In the genomic region with DNA sequence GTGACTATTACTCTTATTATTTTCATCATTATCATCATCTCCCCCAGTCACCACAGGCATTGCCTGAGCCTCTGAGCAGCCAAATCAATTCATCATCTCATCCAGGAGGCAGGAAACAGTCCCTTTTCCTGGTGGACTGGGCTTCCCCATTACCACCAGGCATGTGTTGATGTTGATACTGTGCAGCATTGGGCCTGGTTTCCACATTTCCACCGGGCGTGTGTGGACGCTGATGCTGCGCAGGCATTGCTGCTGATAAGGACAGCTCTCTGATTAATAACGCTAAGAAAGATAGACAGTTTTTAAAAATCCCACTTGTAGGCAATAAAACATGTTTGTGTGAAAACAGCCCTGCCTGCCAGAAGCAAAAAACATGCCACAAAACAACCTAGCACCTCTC, we compare ENCODE assay signal across 24 cellular contexts.
DNase-seq lines count a peak whose midpoint lies in the region; ATAC-seq and TF ChIP-seq lines count a peak whose summit lies in the region.
"Had no signal": no experiment of that assay in that cellular context is flagged by ENCODE, and none has a peak within 500 bp of the region (broad histone marks: within the 10 kb centered on the region; RNA-seq: fewer than 3 reads in every experiment).

No MANE protein-coding gene starts in this region.

- H3K36me3 ChIP-seq in BE2C: no peaks in the 10 kb centered on the region
- H3K36me3 ChIP-seq: SJSA1 had no signal

- H3K4me1 Mint-ChIP-seq in brain: peaks cover 34% of the 10 kb centered on the region
- peaks cover 52% of the 10 kb centered on the region for H3K4me1 Mint-ChIP-seq in osteocyte (ENCODE audit: unreplicated experiment)
- no peaks in the 10 kb centered on the region for H3K4me1 Mint-ChIP-seq in Calu3 (ENCODE audit: low read depth, unreplicated experiment)

- intact Hi-C loops in Calu3 (cut with micrococcal nuclease; ENCODE audit: unreplicated experiment): no loop called here

- no peak overlapping the region for H3K4me3 ChIP-seq in BE2C (ENCODE audit: low read depth, low read length)
- H3K4me3 ChIP-seq: GM23248, PC-9, SJSA1 had no signal

- H3K27me3 Mint-ChIP-seq in brain: peaks cover 13% of the 10 kb centered on the region
- H3K27me3 Mint-ChIP-seq in osteocyte (ENCODE audit: unreplicated experiment): no peaks in the 10 kb centered on the region
- peaks cover 55% of the 10 kb centered on the region for H3K27me3 Mint-ChIP-seq in Calu3 (ENCODE audit: unreplicated experiment)

- no peaks in the 10 kb centered on the region for H3K27me3 ChIP-seq in BE2C
- H3K27me3 ChIP-seq: SJSA1 had no signal

- no peaks in the 10 kb centered on the region for H3K36me3 Mint-ChIP-seq in brain
- H3K36me3 Mint-ChIP-seq in osteocyte (ENCODE audit: unreplicated experiment): peaks cover 2% of the 10 kb centered on the region
- no peaks in the 10 kb centered on the region for H3K36me3 Mint-ChIP-seq in Calu3 (ENCODE audit: insufficient read depth, unreplicated experiment)

- H3K4me1 ChIP-seq in BE2C: peaks cover 14% of the 10 kb centered on the region
- H3K4me1 ChIP-seq: SJSA1 had no signal

- H3K27ac Mint-ChIP-seq in brain: peak overlapping the region in 3 of 5 experiments; percentile 4 to 62 (median 36)
- H3K27ac Mint-ChIP-seq in osteocyte (ENCODE audit: unreplicated experiment): peak overlapping the region; percentile 31
- no peak overlapping the region for H3K27ac Mint-ChIP-seq in Calu3 (ENCODE audit: unreplicated experiment)

- DNase-seq in BE2C: peak; percentile 77
- no peak for DNase-seq in osteocyte (ENCODE audit: extremely low spot score, unreplicated experiment)
- no peak for DNase-seq in NCI-H1105 (lab: John Stamatoyannopoulos, UW)
- DNase-seq in kidney glomerular epithelial cell (lab: John Stamatoyannopoulos, UW): no peak
- no peak for DNase-seq in Calu3
- DNase-seq: 8988T; ACHN; DMS153; DND-41; GM23248; H7; Kasumi-1; NCI-H1105 treated with DMSO at 0.1 percent for 48 hours; NCI-H146; NCI-H2029; NCI-H446 treated with DMSO at 0.1 percent for 48 hours; NCI-H526; NCI-H82; NK-92 treated with Interleukin-12 subunit alpha and Interleukin-12 subunit beta, amount 100 ng/mL, for 24 hours; PC-9 had no signal

- peak; percentile 34; the same call in 1 of the 3 replicates for ATAC-seq in SK-N-SH treated with all-trans-retinoic acid at 6 μM for 48 hours
- ATAC-seq: Right ventricle myocardium inferior had no signal

- CTCF ChIA-PET in Calu3 (lab: Charles Lee): no interaction called here

- TF ChIP-seq CTCF in BE2C (IDR thresholded peaks at IDR 0.05; ENCODE audit: low read depth, low read length) (no peak), brain (conservative IDR thresholded peaks at IDR 0.05) (no peak), osteocyte (IDR thresholded peaks at IDR 0.05) (no peak), Calu3 (IDR thresholded peaks at IDR 0.05; ENCODE audit: unreplicated experiment) (no peak)

- H3K4me3 Mint-ChIP-seq in brain: no peak overlapping the region
- H3K4me3 Mint-ChIP-seq in osteocyte (ENCODE audit: unreplicated experiment): no peak overlapping the region
- no peak overlapping the region for H3K4me3 Mint-ChIP-seq in Calu3 (ENCODE audit: low read depth, unreplicated experiment)

- BruUV-seq in Calu3 (replicated peaks; lab: Mats Ljungman, UMichigan): no TSS peak

- no peaks in the 10 kb centered on the region for H3K9me3 ChIP-seq in BE2C
- H3K9me3 ChIP-seq: SJSA1 had no signal

- H3K9me3 Mint-ChIP-seq in brain: peaks cover 0 to 8% (median 2%) of the 10 kb centered on the region in 5 experiments
- H3K9me3 Mint-ChIP-seq in osteocyte (ENCODE audit: unreplicated experiment): no peaks in the 10 kb centered on the region
- H3K9me3 Mint-ChIP-seq in Calu3 (ENCODE audit: low read depth, unreplicated experiment): no peaks in the 10 kb centered on the region

TF ChIP-seq in SK-N-SH treated with all-trans-retinoic acid at 6 μM for 48 hours, 23 proteins besides CTCF, POLR2A, EP300 and RAD21:
- TF ChIP-seq ZC3H10 (CRISPR knock-in tag; IDR thresholded peaks at IDR 0.05) (no peak), ISL1 (CRISPR knock-in tag; IDR thresholded peaks at IDR 0.05) (0 out of 2 replicates have a peak, but pooled peaks have one; percentile 17), TOX (CRISPR knock-in tag; IDR thresholded peaks at IDR 0.05; ENCODE audit: borderline replicate concordance) (no peak), PPARA (CRISPR knock-in tag; IDR thresholded peaks at IDR 0.05; ENCODE audit: borderline replicate concordance) (peak; percentile 60; the same call in 1 of the 2 replicates), TCF4 (CRISPR knock-in tag; IDR thresholded peaks at IDR 0.05; ENCODE audit: borderline replicate concordance) (peak; percentile 99), BACH2 (CRISPR knock-in tag; IDR thresholded peaks at IDR 0.05; ENCODE audit: borderline replicate concordance) (no peak), OSR1 (CRISPR knock-in tag; IDR thresholded peaks at IDR 0.05) (no peak), TSHZ2 (CRISPR knock-in tag; IDR thresholded peaks at IDR 0.05) (peak; percentile 97)
